Comparison of ENCODE assay signal across 8 cellular contexts in the genomic region with DNA sequence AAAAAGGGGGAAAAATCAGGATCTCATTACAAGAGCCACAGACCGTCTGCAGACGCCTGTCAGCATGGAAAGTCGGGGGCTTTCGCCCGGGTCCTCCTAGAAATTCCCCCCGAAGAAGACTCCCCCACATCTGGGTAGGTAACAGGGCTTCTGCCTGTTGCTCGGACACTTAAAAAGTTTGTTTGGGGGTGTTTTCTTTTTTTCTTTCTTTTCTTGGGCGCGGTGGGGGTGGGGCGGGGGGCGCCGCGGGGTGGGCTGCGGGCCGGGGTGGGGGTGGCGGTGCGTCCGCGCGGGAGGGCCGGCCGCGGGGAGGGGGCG. TPM values are rescaled to one million over a fixed set of nuclear protein-coding genes. Genes with fewer than 3 reads are reported as not detected.
DNase-seq lines count a peak whose midpoint lies in the region; ATAC-seq lines count a peak whose summit lies in the region.

No MANE protein-coding gene starts in this region.

- H3K4ac ChIP-seq in mesenchymal stem cell (ENCODE audit: low read depth in 1 of 2, low read length in 2 of 2) = peak overlapping the region in 1 of 2 experiments; percentile 77

- no peaks in the 10 kb centered on the region for H3K9me3 ChIP-seq in adipocyte (ENCODE audit: control insufficient read depth, low read length)
- H3K9me3 ChIP-seq in mesenchymal stem cell (ENCODE audit: control insufficient read depth, low read length) = no peaks in the 10 kb centered on the region

- peak overlapping the region; percentile 99 for H2BK120ac ChIP-seq in mesenchymal stem cell (ENCODE audit: low read depth, low read length)

- 0% methylated on average over 5 of the region's 24 CpGs for WGBS in mesenchymal stem cell

- peak overlapping the region; percentile 99 for H2BK15ac ChIP-seq in mesenchymal stem cell (ENCODE audit: low read depth, poor library complexity, severe bottlenecking)

- no peak overlapping the region for H2BK5ac ChIP-seq in mesenchymal stem cell (ENCODE audit: low read depth, low read length, poor library complexity, severe bottlenecking)

- H3K36me3 ChIP-seq in adipocyte (ENCODE audit: control insufficient read depth, insufficient read depth, low read length, severe bottlenecking) (no peaks in the 10 kb centered on the region), mesenchymal stem cell (ENCODE audit: control insufficient read depth in 1 of 2, insufficient read depth in 2 of 2, low read depth in 1 of 2, low read length in 2 of 2) (no peaks in the 10 kb centered on the region)

- peaks cover 2% of the 10 kb centered on the region for H3K79me1 ChIP-seq in mesenchymal stem cell (replicated peaks; ENCODE audit: low read length, poor library complexity, severe bottlenecking)

- no peak overlapping the region for H3K23ac ChIP-seq in mesenchymal stem cell (ENCODE audit: low read length in 2 of 2)

- H3K9ac ChIP-seq in adipocyte (ENCODE audit: low read length) = peak overlapping the region; percentile 95
- peak overlapping the region; percentile 98 for H3K9ac ChIP-seq in mesenchymal stem cell (ENCODE audit: low read length)

- H3K14ac ChIP-seq in mesenchymal stem cell (ENCODE audit: low read length in 2 of 2) = peak overlapping the region in 1 of 2 experiments; percentile 94

- H2AK5ac ChIP-seq in mesenchymal stem cell (ENCODE audit: low read length, severe bottlenecking) = peak overlapping the region; percentile 67

- no peak overlapping the region for H2AFZ ChIP-seq in mesenchymal stem cell (ENCODE audit: low read depth, low read length)

- H2BK12ac ChIP-seq in mesenchymal stem cell (ENCODE audit: low read length in 2 of 2) = no peak overlapping the region

- H3K4me3 ChIP-seq in adipocyte (ENCODE audit: low read length) = peak overlapping the region; percentile 97
- H3K4me3 ChIP-seq in mesenchymal stem cell (ENCODE audit: insufficient read depth in 1 of 2, low read depth in 1 of 2, low read length in 2 of 2) = peak overlapping the region; percentile 97 to 98

- H3K4me1 ChIP-seq in adipocyte (ENCODE audit: control insufficient read depth, insufficient read depth, low read length) (peaks cover 28% of the 10 kb centered on the region), mesenchymal stem cell (ENCODE audit: control insufficient read depth, insufficient read depth, low read depth, low read length) (peaks cover 2% of the 10 kb centered on the region)

- ATAC-seq in GM18498 (IDR thresholded peaks at IDR 0.05; ENCODE audit: unreplicated experiment) (peak; percentile 4), HG02763 (IDR thresholded peaks at IDR 0.05; ENCODE audit: unreplicated experiment) (peak; percentile 2)

- H3K18ac ChIP-seq in mesenchymal stem cell (ENCODE audit: low read depth in 1 of 2, low read length in 2 of 2) = peak overlapping the region; percentile 95 to 100

- H4K8ac ChIP-seq in mesenchymal stem cell (ENCODE audit: low read length) = no peak overlapping the region

- H3K4me2 ChIP-seq in mesenchymal stem cell (ENCODE audit: low read length, poor library complexity, severe bottlenecking) = peak overlapping the region; percentile 69

- H3K27me3 ChIP-seq in adipocyte (replicated peaks; ENCODE audit: control insufficient read depth, insufficient read depth, low read length) = no peaks in the 10 kb centered on the region
- no peaks in the 10 kb centered on the region for H3K27me3 ChIP-seq in mesenchymal stem cell (ENCODE audit: control insufficient read depth in 1 of 2, insufficient read depth in 1 of 2, low read length in 2 of 2)

- DNase-seq in adipocyte (ENCODE audit: low read depth) = no peak
- DNase-seq in mesenchymal stem cell = no peak
- no peak for DNase-seq in SHP77 (lab: John Stamatoyannopoulos, UW)
- no peak for DNase-seq in DMS 273 treated with DMSO at 0.1 percent for 48 hours (lab: John Stamatoyannopoulos, UW)
- no peak for DNase-seq in NCI-H128 (lab: John Stamatoyannopoulos, UW; ENCODE audit: unreplicated experiment)
- no peak for DNase-seq in Ammon's horn (ENCODE audit: low spot score)

- H3K27ac ChIP-seq in mesenchymal stem cell (ENCODE audit: low read length, poor library complexity, severe bottlenecking) = peak overlapping the region; percentile 83

- no peak overlapping the region for H4K91ac ChIP-seq in mesenchymal stem cell (ENCODE audit: low read length)

RNA-seq across cellular contexts. Expression of a gene that starts 0.4 kb away (rescaled TPM):
- 62.4 TPM for polyA plus RNA-seq in mesenchymal stem cell (2013, experiment 1 of 2)
- 63.9 TPM for polyA plus RNA-seq in mesenchymal stem cell (2013, experiment 2 of 2)
